In genomic region chr7:77536413-77537135, GRCh38 we compare ENCODE assay signal across 8 cellular contexts. TPM values are rescaled to one million over a fixed set of nuclear protein-coding genes. Genes with fewer than 3 reads are reported as not detected.
DNase-seq lines count a peak whose midpoint lies in the region; ATAC-seq and TF ChIP-seq lines count a peak whose summit lies in the region.

No MANE protein-coding gene starts in this region.

- H3K9me2 ChIP-seq in HCT116 (ENCODE audit: insufficient read depth) (no peaks in the 10 kb centered on the region), MM.1S (replicated peaks; ENCODE audit: insufficient read depth, low read length) (no peaks in the 10 kb centered on the region)

- peak overlapping the region; percentile 94 for H3K27ac Mint-ChIP-seq in neural crest cell (ENCODE audit: unreplicated experiment)
- peak overlapping the region in 1 of 2 donors; percentile 86 for H3K27ac Mint-ChIP-seq in stimulated activated naive CD8-positive, alpha-beta T cell treated with anti-CD3 and anti-CD28 coated beads, Interleukin-15, amount 100 ng/mL, for 72 hours

- H3K79me2 ChIP-seq in HCT116 (ENCODE audit: insufficient read depth, low read length) (peaks cover 40% of the 10 kb centered on the region), MM.1S (ENCODE audit: low read length) (peaks cover 31% of the 10 kb centered on the region)

- H3K4me2 ChIP-seq in HCT116 (ENCODE audit: low read length) (peak overlapping the region; percentile 95), MM.1S (ENCODE audit: low read depth, low read length) (peak overlapping the region; percentile 90)

- peak; percentile 92 for DNase-seq in GF-D8 (lab: John Stamatoyannopoulos, UW)
- DNase-seq in HCT116 (ENCODE audit: low read depth, low spot score): peak; percentile 88
- DNase-seq in MM.1S: peak; percentile 98
- DNase-seq in SHP77 (lab: John Stamatoyannopoulos, UW): peak; percentile 93 to 94
- DNase-seq in activated gamma-delta T cell (lab: John Stamatoyannopoulos, UW): peak; percentile 98
- DNase-seq in fibroblast of villous mesenchyme (ENCODE audit: low read depth): peak; percentile 96
- DNase-seq in neural crest cell (ENCODE audit: low read depth, low spot score): peak; percentile 93
- peak; percentile 92 to 93 for DNase-seq in stimulated activated naive CD8-positive, alpha-beta T cell treated with anti-CD3 and anti-CD28 coated beads, Interleukin-15, amount 100 ng/mL, for 72 hours

- H3F3A ChIP-seq in MM.1S (ENCODE audit: insufficient read depth, low read length): no peaks in the 10 kb centered on the region

- peaks cover 42% of the 10 kb centered on the region for H3K4me1 Mint-ChIP-seq in neural crest cell
- H3K4me1 Mint-ChIP-seq in stimulated activated naive CD8-positive, alpha-beta T cell treated with anti-CD3 and anti-CD28 coated beads, Interleukin-15, amount 100 ng/mL, for 72 hours: peaks cover 12% of the 10 kb centered on the region

- POLR2A ChIA-PET in HCT116 (lab: Charles Lee): interaction anchor here (0.9 kb wide), 1 partner anchor 8 kb away, joined by 4 read pairs; no protein-coding TSS in a partner anchor

- peaks cover 23 to 32% of the 10 kb centered on the region in 2 experiments for H3K4me1 ChIP-seq in HCT116 (ENCODE audit: control insufficient read depth in 1 of 2, insufficient read depth in 2 of 2, low read length in 2 of 2)
- H3K4me1 ChIP-seq in MM.1S (ENCODE audit: low read length): no peaks in the 10 kb centered on the region

- H3K4me3 ChIP-seq in HCT116 (replicated peaks in 1 of 2; ENCODE audit: low read depth in 1 of 2, low read length in 2 of 2) (peak overlapping the region; percentile 54 to 93), MM.1S (ENCODE audit: low read length) (peak overlapping the region; percentile 77), fibroblast of villous mesenchyme (ENCODE audit: low read depth, low read length) (peak overlapping the region; percentile 71)

- peak overlapping the region; percentile 82 for H3K27ac ChIP-seq in HCT116 (ENCODE audit: low read depth, low read length)
- H3K27ac ChIP-seq in MM.1S (ENCODE audit: low read length): peak overlapping the region; percentile 37; the same call in 1 of the 2 replicates

- peaks cover 3% of the 10 kb centered on the region for H3K9me3 Mint-ChIP-seq in neural crest cell
- H3K9me3 Mint-ChIP-seq in stimulated activated naive CD8-positive, alpha-beta T cell treated with anti-CD3 and anti-CD28 coated beads, Interleukin-15, amount 100 ng/mL, for 72 hours: no peaks in the 10 kb centered on the region

- RAD21 ChIA-PET in HCT116 (lab: Charles Lee; ENCODE audit: low non-redundant PET in 1 of 2, low total read pairs in 2 of 2, uncharacterized antibody in 2 of 2, unreplicated experiment in 2 of 2): no interaction called here

- no peak for TF ChIP-seq CTCF in HCT116 (IDR thresholded peaks at IDR 0.05 in 2 of 3, conservative IDR thresholded peaks at IDR 0.05 in 1 of 3; ENCODE audit: borderline replicate concordance in 1 of 3, insufficient read depth in 1 of 3, low read depth in 2 of 3, low read length in 2 of 3)
- TF ChIP-seq CTCF in MM.1S (IDR thresholded peaks at IDR 0.05; ENCODE audit: low read length): no peak
- TF ChIP-seq CTCF in fibroblast of villous mesenchyme (IDR thresholded peaks at IDR 0.05; ENCODE audit: insufficient read depth, low read depth, low read length): no peak
- no peak for TF ChIP-seq CTCF in neural crest cell (conservative IDR thresholded peaks at IDR 0.05)

- H4K20me1 ChIP-seq in HCT116 (ENCODE audit: insufficient read depth): no peaks in the 10 kb centered on the region
- H4K20me1 ChIP-seq in MM.1S (ENCODE audit: insufficient read depth, low read length): no peaks in the 10 kb centered on the region

- H3K27me3 Mint-ChIP-seq in neural crest cell (ENCODE audit: low read depth): peaks cover 4% of the 10 kb centered on the region
- no peaks in the 10 kb centered on the region for H3K27me3 Mint-ChIP-seq in stimulated activated naive CD8-positive, alpha-beta T cell treated with anti-CD3 and anti-CD28 coated beads, Interleukin-15, amount 100 ng/mL, for 72 hours

- H2AFZ ChIP-seq in HCT116 (ENCODE audit: low read depth, low read length, poor library complexity, severe bottlenecking): peak overlapping the region; percentile 97
- peak overlapping the region; percentile 79 for H2AFZ ChIP-seq in MM.1S (ENCODE audit: low read length)

- H3K27me3 ChIP-seq in HCT116 (ENCODE audit: insufficient read depth, low read length) (no peaks in the 10 kb centered on the region), MM.1S (replicated peaks; ENCODE audit: insufficient read depth, low read length) (no peaks in the 10 kb centered on the region)

- peak; percentile 89 for ATAC-seq in HCT116
- ATAC-seq in stimulated activated naive CD8-positive, alpha-beta T cell treated with anti-CD3 and anti-CD28 coated beads, Interleukin-15, amount 100 ng/mL, for 72 hours: peak; percentile 95

- H3K9me3 ChIP-seq in HCT116 (ENCODE audit: control insufficient read depth in 1 of 2, insufficient read depth in 1 of 2, low read depth in 1 of 2, low read length in 2 of 2) (no peaks in the 10 kb centered on the region), MM.1S (replicated peaks; ENCODE audit: insufficient read depth, low read length) (no peaks in the 10 kb centered on the region)

- H3K4me3 Mint-ChIP-seq in neural crest cell: peak overlapping the region; percentile 98
- peak overlapping the region; percentile 93 to 98 for H3K4me3 Mint-ChIP-seq in stimulated activated naive CD8-positive, alpha-beta T cell treated with anti-CD3 and anti-CD28 coated beads, Interleukin-15, amount 100 ng/mL, for 72 hours

- CTCF ChIA-PET in HCT116 (lab: Charles Lee): no interaction called here

- H3K36me3 Mint-ChIP-seq in neural crest cell (ENCODE audit: low read depth): peaks cover 12% of the 10 kb centered on the region

- H3K9ac ChIP-seq in HCT116 (ENCODE audit: low read length): peak overlapping the region; percentile 90
- peak overlapping the region; percentile 59 for H3K9ac ChIP-seq in MM.1S (ENCODE audit: low read length)

- BruUV-seq in HCT116 (replicated peaks; lab: Mats Ljungman, UMichigan): TSS peak; percentile 95

- peak; percentile 90 for TF ChIP-seq POLR2A in HCT116 (IDR thresholded peaks at IDR 0.05; ENCODE audit: borderline replicate concordance, extremely low read depth, insufficient read depth, insufficient read length)

- intact Hi-C loops in HCT116 (cut with micrococcal nuclease): no loop called here

- TF ChIP-seq RAD21 in HCT116 (IDR thresholded peaks at IDR 0.05; ENCODE audit: low read depth): 0 out of 2 replicates have a peak, but pooled peaks have one; percentile 19

- H3K36me3 ChIP-seq in HCT116 (ENCODE audit: control insufficient read depth in 1 of 2, insufficient read depth in 2 of 2, low read length in 2 of 2) (no peaks in the 10 kb centered on the region), MM.1S (replicated peaks; ENCODE audit: insufficient read depth, low read length) (no peaks in the 10 kb centered on the region)

TF ChIP-seq in HCT116, 20 proteins besides CTCF, POLR2A, EP300 and RAD21:
- TF ChIP-seq ELF1 (IDR thresholded peaks at IDR 0.05; ENCODE audit: borderline replicate concordance, low read depth): no peak; the same call in 1 of the 2 replicates
- TF ChIP-seq POLR2AphosphoS5 (IDR thresholded peaks at IDR 0.05; ENCODE audit: low read depth, low read length): peak; percentile 98
- TF ChIP-seq EGR1 (IDR thresholded peaks at IDR 0.05; ENCODE audit: low read depth): 0 out of 2 replicates have a peak, but pooled peaks have one; percentile 48
- peak; percentile 51 for TF ChIP-seq YY1 (IDR thresholded peaks at IDR 0.05; ENCODE audit: extremely low read depth, insufficient replicate concordance, low read depth, low read length)
- TF ChIP-seq SIN3A (IDR thresholded peaks at IDR 0.05; ENCODE audit: low read depth): peak; percentile 90
- peak; percentile 45; the same call in 1 of the 2 replicates for TF ChIP-seq MAX (IDR thresholded peaks at IDR 0.05)
- peak; percentile 80 for TF ChIP-seq SP1 (IDR thresholded peaks at IDR 0.05; ENCODE audit: low read depth)
- TF ChIP-seq ATF3 (IDR thresholded peaks at IDR 0.05): no peak
- TF ChIP-seq ZNF274 (IDR thresholded peaks at IDR 0.05; ENCODE audit: low read depth, low read length): no peak

RNA-seq across cellular contexts. Expression of gene PTPN12, which starts 0.5 kb away (rescaled TPM):
- 80.5 TPM for total RNA-seq in HCT116 (2021; ENCODE audit: unreplicated experiment)
- 29.8 and 42.6 TPM in 2 replicates for polyA plus RNA-seq in HCT116 (2012)
- total RNA-seq in fibroblast of villous mesenchyme: 53.8 and 78.6 TPM in 2 replicates
- 88.2 and 91.1 TPM in 2 replicates for total RNA-seq in neural crest cell

Comparison
In these comparisons a context has a peak if more than half of its experiments do, and no peak if none do; other contexts are left out.
1. Peak in every context shown above with its lines: DNase-seq, ATAC-seq, H3K4me3 ChIP-seq and H3K27ac ChIP-seq.